ENCODE assay signal across 8 cellular contexts in the genomic region with DNA sequence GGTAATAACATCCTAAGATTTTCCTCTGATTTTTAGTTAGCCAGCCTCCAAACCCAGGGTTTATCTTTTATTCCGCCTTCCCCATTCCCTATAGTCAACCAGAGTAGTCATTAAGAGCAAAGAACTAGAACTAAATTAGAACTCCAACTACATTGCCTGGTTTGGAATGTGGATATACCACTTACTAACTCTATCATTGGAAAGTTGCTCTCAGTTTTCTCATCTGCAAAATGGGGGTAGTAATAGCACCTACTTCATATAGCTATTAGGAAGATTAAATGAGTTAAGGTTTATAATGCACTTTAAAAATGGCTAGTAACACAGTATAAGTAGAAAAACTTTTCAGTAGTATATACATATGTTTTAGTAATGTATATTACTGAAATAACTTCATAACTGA.
"Had no signal": no experiment of that assay in that cellular context is flagged by ENCODE, and none has a peak within 500 bp of the region (broad histone marks: within the 10 kb centered on the region; RNA-seq: fewer than 3 reads in every experiment).

No MANE protein-coding gene starts in this region.

- H3K9me3 Mint-ChIP-seq: GM23338, HFFc6 had no signal

- DNase-seq: H7, HFFc6, KG1 had no signal

- H3K4me3 Mint-ChIP-seq: GM23338, HFFc6, IgD-negative memory B cell had no signal

- FAIRE-seq: HTR-8/SVneo had no signal

- H3K4me1 Mint-ChIP-seq: GM23338, IgD-negative memory B cell had no signal

- H3K4me3 ChIP-seq: GM23338, HAP-1 had no signal

- H3K27ac Mint-ChIP-seq: GM23338, HFFc6, IgD-negative memory B cell had no signal

- H3K27me3 Mint-ChIP-seq: IgD-negative memory B cell had no signal

- ATAC-seq: GM23338, HCT116 had no signal

- H3K9me3 ChIP-seq: HAP-1 had no signal

- H3K4me2 ChIP-seq: GM23338 had no signal

- H2AFZ ChIP-seq: GM23338 had no signal

- H3K4me1 ChIP-seq: HAP-1 had no signal
